ENCODE assay signal across 27 cellular contexts in genomic region chr11:80086496-80087055, GRCh38.
"Had no signal": no experiment of that assay in that cellular context is flagged by ENCODE, and none has a peak within 500 bp of the region (broad histone marks: within the 10 kb centered on the region; RNA-seq: fewer than 3 reads in every experiment).

No MANE protein-coding gene starts in this region.

- H3K4me1 Mint-ChIP-seq: central memory CD8-positive, alpha-beta T cell; naive thymus-derived CD8-positive, alpha-beta T cell; stimulated activated naive CD8-positive, alpha-beta T cell treated with anti-CD3 and anti-CD28 coated beads, Interleukin-15, amount 100 ng/mL, for 72 hours had no signal

- H3K4me3 ChIP-seq: colonic mucosa, esophagus muscularis mucosa, gastroesophageal sphincter, heart right ventricle, left lung, pancreas, right lobe of liver, suprapubic skin had no signal

- DNase-seq: colonic mucosa; effector CD8-positive, alpha-beta T cell; endodermal cell; foreskin keratinocyte; glutamatergic neuron; heart right ventricle; hippocampal formation; kidney glomerular epithelial cell; left lung; mesendoderm; midbrain; naive thymus-derived CD8-positive, alpha-beta T cell; occipital lobe; pancreas; right lobe of liver; small intestine; stimulated activated CD4-positive, alpha-beta T cell treated with anti-CD3 and anti-CD28 coated beads, Interleukin-15, amount 100 ng/mL, for 24 hours; stimulated activated CD4-positive, alpha-beta T cell treated with anti-CD3 and anti-CD28 coated beads, Interleukin-2, amount 100 ng/mL, for 48 hours; stimulated activated naive CD4-positive, alpha-beta T cell; stimulated activated naive CD8-positive, alpha-beta T cell treated with anti-CD3 and anti-CD28 coated beads, Interleukin-15, amount 100 ng/mL, for 72 hours; trophoblast cell had no signal

- H3K4me3 Mint-ChIP-seq: central memory CD8-positive, alpha-beta T cell; dendritic cell treated with granulocyte-macrophage colony-stimulating factor and Interleukin-4, amounts not matched to agents 40 ng/mL and 50 ng/mL, for 4 days; endodermal cell; naive thymus-derived CD8-positive, alpha-beta T cell; stimulated activated naive CD8-positive, alpha-beta T cell treated with anti-CD3 and anti-CD28 coated beads, Interleukin-15, amount 100 ng/mL, for 72 hours had no signal

- H3K9me3 ChIP-seq: colonic mucosa, esophagus muscularis mucosa, gastroesophageal sphincter, heart right ventricle, left lung, pancreas, right lobe of liver, suprapubic skin had no signal

- H3K36me3 Mint-ChIP-seq: naive thymus-derived CD8-positive, alpha-beta T cell had no signal

- H3K27me3 Mint-ChIP-seq: central memory CD8-positive, alpha-beta T cell; dendritic cell treated with granulocyte-macrophage colony-stimulating factor and Interleukin-4, amounts not matched to agents 40 ng/mL and 50 ng/mL, for 4 days; stimulated activated naive CD8-positive, alpha-beta T cell treated with anti-CD3 and anti-CD28 coated beads, Interleukin-15, amount 100 ng/mL, for 72 hours had no signal

- H3K4me1 ChIP-seq: colonic mucosa, esophagus muscularis mucosa, gastroesophageal sphincter, heart right ventricle, left lung, pancreas, right lobe of liver, suprapubic skin had no signal

- H3K36me3 ChIP-seq: colonic mucosa, esophagus muscularis mucosa, gastroesophageal sphincter, heart right ventricle, left lung, pancreas, right lobe of liver, suprapubic skin had no signal

- H3K27ac Mint-ChIP-seq: dendritic cell treated with granulocyte-macrophage colony-stimulating factor and Interleukin-4, amounts not matched to agents 40 ng/mL and 50 ng/mL, for 4 days; endodermal cell; naive thymus-derived CD8-positive, alpha-beta T cell; stimulated activated naive CD8-positive, alpha-beta T cell treated with anti-CD3 and anti-CD28 coated beads, Interleukin-15, amount 100 ng/mL, for 72 hours had no signal

- H3K27me3 ChIP-seq: colonic mucosa, esophagus muscularis mucosa, foreskin keratinocyte, gastroesophageal sphincter, heart right ventricle, left lung, pancreas, right lobe of liver, suprapubic skin had no signal

- H3K27ac ChIP-seq: colonic mucosa, epithelial cell of prostate, esophagus muscularis mucosa, foreskin keratinocyte, gastroesophageal sphincter, heart right ventricle, left lung, pancreas, right lobe of liver, suprapubic skin had no signal

- H3K9me3 Mint-ChIP-seq: endodermal cell had no signal

- ATAC-seq: foreskin keratinocyte; gastroesophageal sphincter; heart right ventricle; left lung; naive thymus-derived CD8-positive, alpha-beta T cell; pancreas; right lobe of liver; stimulated activated naive CD8-positive, alpha-beta T cell treated with anti-CD3 and anti-CD28 coated beads, Interleukin-15, amount 100 ng/mL, for 72 hours had no signal
